ENCODE assay signal across 4 cellular contexts in genomic region chr1:218443255-218443654, GRCh38.
"Had no signal": no experiment of that assay in that cellular context is flagged by ENCODE, and none has a peak within 500 bp of the region (broad histone marks: within the 10 kb centered on the region; RNA-seq: fewer than 3 reads in every experiment).

No MANE protein-coding gene starts in this region.

- DNase-seq: H9, HCEC 1CT, IMR-90 had no signal

- H3K4me3 ChIP-seq: GM23338 had no signal

- H3K27ac Mint-ChIP-seq: GM23338, H9 had no signal

- H3K9me3 Mint-ChIP-seq: H9 had no signal

- ATAC-seq: GM23338 had no signal

- H3K4me3 Mint-ChIP-seq: GM23338, H9 had no signal
